In the genomic region with DNA sequence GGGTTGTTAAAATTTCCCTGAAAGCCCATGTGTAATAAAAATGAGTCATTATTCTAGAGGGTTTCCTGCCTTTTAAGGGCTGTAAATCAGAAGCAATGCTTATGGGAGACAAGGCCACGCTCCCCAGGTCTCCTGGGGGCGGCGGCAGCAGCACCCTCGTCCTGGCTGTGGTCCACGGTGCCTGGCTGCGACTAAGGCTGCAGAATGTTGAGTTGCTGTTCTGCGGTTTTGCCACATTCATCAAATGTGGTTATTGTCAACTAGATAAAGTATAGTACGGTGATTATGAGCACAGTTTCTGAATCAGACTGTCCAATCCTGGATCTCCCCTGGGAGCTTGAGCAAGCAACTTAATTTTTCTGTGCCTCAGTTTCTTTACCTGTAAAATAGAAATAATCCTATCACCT, we compare ENCODE assay signal across 8 cellular contexts.
DNase-seq lines count a peak whose midpoint lies in the region; ATAC-seq lines count a peak whose summit lies in the region.

No MANE protein-coding gene starts in this region.

- DNase-seq in KBM-7 = peak; percentile 43
- peak; percentile 80 for DNase-seq in activated CD8-positive, alpha-beta memory T cell treated with anti-CD3 and anti-CD28 coated beads for 24 hours
- peak; percentile 84 for DNase-seq in iris pigment epithelial cell (ENCODE audit: low read depth)
- DNase-seq in DMS153 treated with DMSO at 0.1 percent for 48 hours (lab: John Stamatoyannopoulos, UW; ENCODE audit: unreplicated experiment) = no peak
- no peak for DNase-seq in NCI-H82 treated with DMSO at 0.1 percent for 48 hours (lab: John Stamatoyannopoulos, UW; ENCODE audit: unreplicated experiment)
- DNase-seq in NCI-H146 treated with DMSO at 0.1 percent for 48 hours (lab: John Stamatoyannopoulos, UW; ENCODE audit: unreplicated experiment) = no peak

- in situ Hi-C loops in KBM-7 (cut with MboI; ENCODE audit: low pct_unique_long_range_greater_than_20kb, low sequenced_read_pairs) = no loop called here

- ATAC-seq in GM18511 (IDR thresholded peaks at IDR 0.05; ENCODE audit: unreplicated experiment) (peak; percentile 44), HG03045 (IDR thresholded peaks at IDR 0.05; ENCODE audit: unreplicated experiment) (no peak)

Comparison
In these comparisons a context has a peak if more than half of its experiments do, and no peak if none do; other contexts are left out.
1. DNase-seq: peak in KBM-7 (single experiment), activated CD8-positive, alpha-beta memory T cell treated with anti-CD3 and anti-CD28 coated beads for 24 hours (single experiment) and iris pigment epithelial cell (single experiment); none in DMS153 treated with DMSO at 0.1 percent for 48 hours (single experiment), NCI-H82 treated with DMSO at 0.1 percent for 48 hours (single experiment) and NCI-H146 treated with DMSO at 0.1 percent for 48 hours (single experiment).